ENCODE assay signal across 9 cellular contexts in the genomic region with DNA sequence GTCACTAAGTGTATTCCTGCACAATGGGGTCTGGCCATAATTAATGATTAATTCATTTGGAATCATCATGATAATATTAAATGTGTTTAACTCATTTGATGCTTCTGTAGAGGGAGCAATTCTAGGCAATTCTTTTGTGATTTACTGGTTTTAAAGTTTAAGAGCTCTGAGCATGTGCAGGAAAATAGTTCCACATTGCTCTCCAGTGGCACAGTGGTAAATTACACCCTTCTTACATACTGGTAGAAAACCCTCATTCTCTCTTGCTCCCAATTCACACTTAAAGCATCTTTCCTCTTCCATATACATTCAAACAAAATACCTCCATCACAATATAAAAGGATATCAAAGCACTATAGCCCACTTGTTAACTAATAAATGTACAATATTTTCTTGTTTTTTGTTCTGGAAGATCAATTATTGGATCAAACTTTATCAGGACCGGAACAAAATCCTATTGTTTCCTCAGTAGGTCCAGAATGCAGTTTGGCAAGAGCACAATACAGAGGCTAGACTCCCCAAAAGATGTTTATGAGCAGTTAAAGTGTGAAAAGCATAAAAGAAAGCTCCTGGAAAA.
DNase-seq lines count a peak whose midpoint lies in the region; ATAC-seq, FAIRE-seq and TF ChIP-seq lines count a peak whose summit lies in the region.
"Had no signal": no experiment of that assay in that cellular context is flagged by ENCODE, and none has a peak within 500 bp of the region (broad histone marks: within the 10 kb centered on the region; RNA-seq: fewer than 3 reads in every experiment).

No MANE protein-coding gene starts in this region.

- H3K4me1 ChIP-seq in GM23338 (ENCODE audit: insufficient read depth) (peaks cover 7% of the 10 kb centered on the region), endothelial cell of umbilical vein (ENCODE audit: control insufficient read depth, extremely low read depth, insufficient read depth, low read length) (no peaks in the 10 kb centered on the region)

- no peak for FAIRE-seq in endothelial cell of umbilical vein (lab: Jason Lieb, UNC)
- FAIRE-seq: keratinocyte had no signal

- dilution Hi-C loops in endothelial cell of umbilical vein (cut with MboI; ENCODE audit: extremely low pct_ligation_motif_present, low sequenced_read_pairs), result no loop called here

- POLR2A ChIA-PET in endothelial cell of umbilical vein (lab: Charles Lee), result no interaction called here

- no peaks in the 10 kb centered on the region for H3K9me3 ChIP-seq in endothelial cell of umbilical vein (replicated peaks; ENCODE audit: control insufficient read depth, insufficient read depth, low read length)

- CTCF ChIA-PET in Calu3 (lab: Charles Lee) (no interaction called here), endothelial cell of umbilical vein (lab: Charles Lee) (no interaction called here)

- no peaks in the 10 kb centered on the region for H3F3A ChIP-seq in GM23338 (replicated peaks; ENCODE audit: low read depth)

- BruUV-seq in Calu3 (replicated peaks; lab: Mats Ljungman, UMichigan) (no TSS peak), endothelial cell of umbilical vein (replicated peaks; lab: Mats Ljungman, UMichigan) (no TSS peak)

- no peaks in the 10 kb centered on the region for H3K9me2 ChIP-seq in GM23338 (ENCODE audit: insufficient read depth)

- intact Hi-C loops in Calu3 (cut with micrococcal nuclease; ENCODE audit: unreplicated experiment) (loop anchor here (5.0 kb wide), 1 partner anchor 1713 kb away; no protein-coding TSS in a partner anchor), endothelial cell of umbilical vein (cut with micrococcal nuclease) (no loop called here)

- TF ChIP-seq CTCF in Calu3 (IDR thresholded peaks at IDR 0.05; ENCODE audit: unreplicated experiment), result peak; percentile 15
- TF ChIP-seq CTCF in GM23338 (conservative IDR thresholded peaks at IDR 0.05; ENCODE audit: low read depth in 2 of 2), result peak; percentile 74 to 82
- TF ChIP-seq CTCF in endothelial cell of umbilical vein (IDR thresholded peaks at IDR 0.05; ENCODE audit: extremely low read depth in 1 of 2, insufficient read depth in 1 of 2, low read depth in 1 of 2, low read length in 2 of 2), result no peak

- H3K4me1 Mint-ChIP-seq in Calu3 (ENCODE audit: low read depth, unreplicated experiment), result no peaks in the 10 kb centered on the region
- H3K4me1 Mint-ChIP-seq in GM23338, result peaks cover 10% of the 10 kb centered on the region
- H3K4me1 Mint-ChIP-seq in immature natural killer cell, result no peaks in the 10 kb centered on the region

- H3K27ac Mint-ChIP-seq in Calu3 (ENCODE audit: unreplicated experiment) (no peak overlapping the region), GM23338 (no peak overlapping the region), immature natural killer cell (no peak overlapping the region)

- DNase-seq in Calu3 (peak; percentile 3), GM23338 (ENCODE audit: low spot score) (peak; percentile 70), NCI-H446 (lab: John Stamatoyannopoulos, UW) (peak; percentile 54 to 75), endothelial cell of umbilical vein (ENCODE audit: low read depth, low spot score) (peak; percentile 9), retina (peak; percentile 47), immature natural killer cell (no peak)

- H4K20me1 ChIP-seq in GM23338 (replicated peaks; ENCODE audit: insufficient read depth) (no peaks in the 10 kb centered on the region), endothelial cell of umbilical vein (replicated peaks; ENCODE audit: control insufficient read depth, extremely low read depth, insufficient read depth, low read length) (no peaks in the 10 kb centered on the region)

- TF ChIP-seq POLR2A in endothelial cell of umbilical vein (IDR thresholded peaks at IDR 0.05; ENCODE audit: low read depth, low read length), result no peak

- H3K4me3 ChIP-seq in GM23338 (no peak overlapping the region), endothelial cell of umbilical vein (replicated peaks in 1 of 3; ENCODE audit: insufficient read depth in 1 of 3, low read depth in 1 of 3, low read length in 3 of 3) (no peak overlapping the region)

- H3K27ac ChIP-seq in GM23338 (ENCODE audit: low read depth) (no peak overlapping the region), endothelial cell of umbilical vein (ENCODE audit: insufficient read depth, low read depth, low read length) (no peak overlapping the region)

- H3K36me3 Mint-ChIP-seq in Calu3 (ENCODE audit: insufficient read depth, unreplicated experiment) (no peaks in the 10 kb centered on the region), GM23338 (ENCODE audit: low read depth) (no peaks in the 10 kb centered on the region), immature natural killer cell (no peaks in the 10 kb centered on the region)

- H3K27me3 Mint-ChIP-seq in Calu3 (ENCODE audit: unreplicated experiment), result no peaks in the 10 kb centered on the region
- no peaks in the 10 kb centered on the region for H3K27me3 Mint-ChIP-seq in GM23338 (ENCODE audit: insufficient read depth, low read depth, poor library complexity)
- peaks cover 0 to 2% (median 0%) of the 10 kb centered on the region in 3 donors for H3K27me3 Mint-ChIP-seq in immature natural killer cell (ENCODE audit: low read depth in 3 of 3)

- H3K79me2 ChIP-seq in GM23338 (replicated peaks; ENCODE audit: insufficient read depth), result no peaks in the 10 kb centered on the region
- no peaks in the 10 kb centered on the region for H3K79me2 ChIP-seq in endothelial cell of umbilical vein (ENCODE audit: control insufficient read depth, insufficient read depth, low read length)

- H3K4me2 ChIP-seq in GM23338, result no peak overlapping the region
- H3K4me2 ChIP-seq in endothelial cell of umbilical vein (ENCODE audit: insufficient read depth, low read length), result no peak overlapping the region

- H3K9ac ChIP-seq in endothelial cell of umbilical vein (replicated peaks; ENCODE audit: extremely low read depth, insufficient read depth, low read length), result no peak overlapping the region

- H3K9me1 ChIP-seq in endothelial cell of umbilical vein (replicated peaks; ENCODE audit: control insufficient read depth, extremely low read depth, insufficient read depth, low read length), result no peaks in the 10 kb centered on the region

- H2AFZ ChIP-seq in GM23338 (0 out of 2 replicates have a peak overlapping the region, but pooled peaks have one; percentile 3), endothelial cell of umbilical vein (ENCODE audit: low read depth, low read length) (no peak overlapping the region)

- ATAC-seq in GM23338 (peak; percentile 78), GM19455 (IDR thresholded peaks at IDR 0.05; ENCODE audit: unreplicated experiment) (no peak), HG02884 (IDR thresholded peaks at IDR 0.05; ENCODE audit: unreplicated experiment) (no peak)

- H3K27me3 ChIP-seq in GM23338 (ENCODE audit: insufficient read depth) (no peaks in the 10 kb centered on the region), endothelial cell of umbilical vein (ENCODE audit: control insufficient read depth in 2 of 2, insufficient read depth in 2 of 2, low read length in 2 of 2) (no peaks in the 10 kb centered on the region)

- H3K9me3 Mint-ChIP-seq in Calu3 (ENCODE audit: low read depth, unreplicated experiment) (no peaks in the 10 kb centered on the region), GM23338 (no peaks in the 10 kb centered on the region), immature natural killer cell (peaks cover 0 to 15% (median 4%) of the 10 kb centered on the region in 6 donors)

- H3K36me3 ChIP-seq in GM23338 (ENCODE audit: insufficient read depth) (no peaks in the 10 kb centered on the region), endothelial cell of umbilical vein (ENCODE audit: control insufficient read depth in 2 of 2, extremely low read depth in 1 of 2, insufficient read depth in 2 of 2, low read length in 2 of 2) (no peaks in the 10 kb centered on the region)

- H3K4me3 Mint-ChIP-seq in Calu3 (ENCODE audit: low read depth, unreplicated experiment), result no peak overlapping the region
- H3K4me3 Mint-ChIP-seq in GM23338, result no peak overlapping the region
- H3K4me3 Mint-ChIP-seq in immature natural killer cell, result no peak overlapping the region

TF ChIP-seq in endothelial cell of umbilical vein, 7 proteins besides CTCF, POLR2A, EP300 and RAD21:
- TF ChIP-seq FOS (IDR thresholded peaks at IDR 0.05; ENCODE audit: borderline replicate concordance, insufficient read depth, low read length), result no peak
- TF ChIP-seq, protein P1, sequence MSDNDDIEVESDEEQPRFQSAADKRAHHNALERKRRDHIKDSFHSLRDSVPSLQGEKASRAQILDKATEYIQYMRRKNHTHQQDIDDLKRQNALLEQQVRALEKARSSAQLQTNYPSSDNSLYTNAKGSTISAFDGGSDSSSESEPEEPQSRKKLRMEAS (IDR thresholded peaks at IDR 0.05; ENCODE audit: insufficient read depth, insufficient read length), result no peak
- no peak for TF ChIP-seq POLR2AphosphoS5 (IDR thresholded peaks at IDR 0.05; ENCODE audit: insufficient read depth, low read depth, low read length)
- no peak for TF ChIP-seq JUN (IDR thresholded peaks at IDR 0.05; ENCODE audit: borderline replicate concordance, insufficient read depth, insufficient read length, low read depth)
- TF ChIP-seq EZH2 (IDR thresholded peaks at IDR 0.05; ENCODE audit: borderline replicate concordance, low read depth, low read length, severe bottlenecking), result no peak
- no peak for TF ChIP-seq GATA2 (IDR thresholded peaks at IDR 0.05; ENCODE audit: insufficient read depth, insufficient read length, low read depth, low read length)
- TF ChIP-seq MYC (IDR thresholded peaks at IDR 0.05; ENCODE audit: low read depth, low read length), result no peak

Comparison
In these comparisons a context has a peak if more than half of its experiments do, and no peak if none do; other contexts are left out.
1. DNase-seq: peak in Calu3 (single experiment), GM23338 (single experiment), NCI-H446 (2 of 2), endothelial cell of umbilical vein (single experiment) and retina (single experiment); none in immature natural killer cell (0 of 3).
2. CTCF ChIP-seq: peak in Calu3 (single experiment) and GM23338 (2 of 2); none in endothelial cell of umbilical vein (0 of 2).